In genomic region chr2:46509804-46510203, GRCh38 we compare ENCODE assay signal across 1 cellular context.
TF ChIP-seq lines count a peak whose summit lies in the region.

No MANE protein-coding gene starts in this region.

TF ChIP-seq in GM12878, 131 proteins besides CTCF, POLR2A, EP300 and RAD21:
- TF ChIP-seq NR2C1 (IDR thresholded peaks at IDR 0.05) = peak; percentile 70; the same call in 1 of the 2 replicates
- TF ChIP-seq NR2F1 (conservative IDR thresholded peaks at IDR 0.05) = peak; percentile 76
- TF ChIP-seq CHD1 (IDR thresholded peaks at IDR 0.05; ENCODE audit: low read depth, low read length) = no peak
- peak; percentile 65; the same call in 1 of the 2 replicates for TF ChIP-seq SPI1 (IDR thresholded peaks at IDR 0.05; ENCODE audit: borderline replicate concordance, insufficient read depth, low read depth, low read length)
- TF ChIP-seq DPF2 (IDR thresholded peaks at IDR 0.05) = peak; percentile 34; the same call in 1 of the 2 replicates
- TF ChIP-seq MEF2A (IDR thresholded peaks at IDR 0.05; ENCODE audit: insufficient read depth, low read depth, low read length) = no peak
